In genomic region chr2:66581461-66582363, GRCh38 we compare ENCODE assay signal across 10 cellular contexts.
DNase-seq lines count a peak whose midpoint lies in the region; ATAC-seq and TF ChIP-seq lines count a peak whose summit lies in the region.
"Had no signal": no experiment of that assay in that cellular context is flagged by ENCODE, and none has a peak within 500 bp of the region (broad histone marks: within the 10 kb centered on the region; RNA-seq: fewer than 3 reads in every experiment).

No MANE protein-coding gene starts in this region.

- H3K4me2 ChIP-seq in mammary epithelial cell (ENCODE audit: insufficient read depth, low read depth, low read length), result no peak overlapping the region
- H3K4me2 ChIP-seq in fibroblast of lung (ENCODE audit: extremely low read depth, insufficient read depth, low read length), result peak overlapping the region; percentile 99
- H3K4me2 ChIP-seq: A549 had no signal

- DNase-seq in breast epithelium (ENCODE audit: low spot score in 2 of 2) (no peak), mammary epithelial cell (no peak), fibroblast of lung (ENCODE audit: low read depth in 2 of 2) (peak; percentile 43 to 70), nephron progenitor cell (peak; percentile 66), vagina (ENCODE audit: extremely low spot score in 2 of 2) (no peak), HK-2 (ENCODE audit: unreplicated experiment) (no peak), NCI-H1694 (lab: John Stamatoyannopoulos, UW) (no peak)
- DNase-seq: GOT3 had no signal

- H3K79me2 ChIP-seq in mammary epithelial cell (ENCODE audit: insufficient read depth, low read length), result no peaks in the 10 kb centered on the region
- peaks cover 21% of the 10 kb centered on the region for H3K79me2 ChIP-seq in fibroblast of lung (ENCODE audit: control insufficient read depth, insufficient read depth, low read length)

- in situ Hi-C loops in mammary epithelial cell (cut with MboI; ENCODE audit: low sequenced_read_pairs in 2 of 2), result loop anchor here in 1 of 2 donors (10.0 to 25.0 kb wide), 2 partner anchors 147 to 731 kb away; partner anchors contain the start of gene MEIS1

- H2AFZ ChIP-seq in mammary epithelial cell (ENCODE audit: low read depth, low read length), result no peak overlapping the region
- H2AFZ ChIP-seq in fibroblast of lung (ENCODE audit: low read length), result peak overlapping the region; percentile 3

- TF ChIP-seq CTCF in breast epithelium (IDR thresholded peaks at IDR 0.05) (no peak), mammary epithelial cell (conservative IDR thresholded peaks at IDR 0.05 in 1 of 2, IDR thresholded peaks at IDR 0.05 in 1 of 2; ENCODE audit: extremely low read depth in 1 of 2, insufficient read depth in 1 of 2, low read depth in 1 of 2, low read length in 2 of 2) (no peak), fibroblast of lung (conservative IDR thresholded peaks at IDR 0.05 in 1 of 2, IDR thresholded peaks at IDR 0.05 in 1 of 2; ENCODE audit: low read depth in 1 of 2, low read length in 2 of 2) (no peak), nephron progenitor cell (IDR thresholded peaks at IDR 0.05) (no peak), vagina (IDR thresholded peaks at IDR 0.05) (no peak)

- dilution Hi-C loops in mammary epithelial cell (cut with HindIII; ENCODE audit: low sequenced_read_pairs), result no loop called here

- no peaks in the 10 kb centered on the region for H4K20me1 ChIP-seq in mammary epithelial cell (ENCODE audit: insufficient read depth, low read length)
- H4K20me1 ChIP-seq in fibroblast of lung (ENCODE audit: control insufficient read depth, extremely low read depth, insufficient read depth, low read length), result no peaks in the 10 kb centered on the region

- no peak overlapping the region for H3K4me3 Mint-ChIP-seq in nephron progenitor cell

- H3K9ac ChIP-seq in mammary epithelial cell (ENCODE audit: insufficient read depth, low read length) (no peak overlapping the region), fibroblast of lung (ENCODE audit: insufficient read depth, low read length) (peak overlapping the region; percentile 73)

- peak overlapping the region; percentile 97 for H3K27ac Mint-ChIP-seq in nephron progenitor cell

- intact Hi-C loops in breast epithelium (cut with DNase I; ENCODE audit: low total_unique reads) (no loop called here), mammary epithelial cell (cut with micrococcal nuclease) (no loop called here), vagina (cut with DNase I) (loop anchor here (10.0 kb wide), 1 partner anchor 277 kb away; no protein-coding TSS in a partner anchor)

- BruUV-seq in mammary epithelial cell (replicated peaks; lab: Mats Ljungman, UMichigan), result no TSS peak

- H3K27me3 Mint-ChIP-seq in nephron progenitor cell (ENCODE audit: low read depth, poor library complexity), result peaks cover 4% of the 10 kb centered on the region

- peaks cover 0 to 69% of the 10 kb centered on the region in 2 donors for H3K27me3 ChIP-seq in breast epithelium
- H3K27me3 ChIP-seq in mammary epithelial cell (ENCODE audit: insufficient read depth, low read length), result peaks cover 65% of the 10 kb centered on the region
- no peaks in the 10 kb centered on the region for H3K27me3 ChIP-seq in fibroblast of lung (ENCODE audit: control insufficient read depth, insufficient read depth, low read length)
- no peaks in the 10 kb centered on the region for H3K27me3 ChIP-seq in vagina

- H3K36me3 ChIP-seq in breast epithelium, result no peaks in the 10 kb centered on the region
- no peaks in the 10 kb centered on the region for H3K36me3 ChIP-seq in mammary epithelial cell (ENCODE audit: insufficient read depth, low read length)
- H3K36me3 ChIP-seq in fibroblast of lung (ENCODE audit: control insufficient read depth, insufficient read depth, low read length), result no peaks in the 10 kb centered on the region
- H3K36me3 ChIP-seq in vagina, result no peaks in the 10 kb centered on the region

- H3K9me3 Mint-ChIP-seq in nephron progenitor cell, result no peaks in the 10 kb centered on the region

- H3K9me3 ChIP-seq in breast epithelium (no peaks in the 10 kb centered on the region), mammary epithelial cell (replicated peaks; ENCODE audit: insufficient read depth, low read length) (no peaks in the 10 kb centered on the region), fibroblast of lung (ENCODE audit: control insufficient read depth, insufficient read depth, low read depth, low read length) (no peaks in the 10 kb centered on the region), vagina (no peaks in the 10 kb centered on the region)
- H3K9me3 ChIP-seq: A549 had no signal

- CTCF ChIA-PET in mammary epithelial cell (lab: Charles Lee; ENCODE audit: low non-redundant PET), result no interaction called here

- H3K36me3 Mint-ChIP-seq in nephron progenitor cell (ENCODE audit: low read depth), result no peaks in the 10 kb centered on the region

- TF ChIP-seq POLR2A in breast epithelium (IDR thresholded peaks at IDR 0.05) (no peak), vagina (IDR thresholded peaks at IDR 0.05) (peak in 1 of 2 donors; percentile 24)

- no peak for ATAC-seq in HG03097 (IDR thresholded peaks at IDR 0.05; ENCODE audit: low FRiP score, unreplicated experiment)
- ATAC-seq: A549 had no signal

- H3K4me3 ChIP-seq in breast epithelium, result peak overlapping the region; percentile 41 to 47 (median 42)
- no peak overlapping the region for H3K4me3 ChIP-seq in mammary epithelial cell (replicated peaks in 1 of 3; ENCODE audit: insufficient read depth in 1 of 3, low read depth in 2 of 3, low read length in 3 of 3)
- H3K4me3 ChIP-seq in fibroblast of lung (replicated peaks in 1 of 4; ENCODE audit: control extremely low read depth in 1 of 4, insufficient read depth in 1 of 4, low read depth in 3 of 4, low read length in 4 of 4), result peak overlapping the region; percentile 43 to 65 (median 62)
- peak overlapping the region; percentile 45 to 54 for H3K4me3 ChIP-seq in vagina
- H3K4me3 ChIP-seq: A549 had no signal

- WGBS in mammary epithelial cell (ENCODE audit: low coverage, missing lambda C conversion rate), result 18% methylated on average over 30 of the region's 70 CpGs

- H3K4me1 ChIP-seq in breast epithelium (no peaks in the 10 kb centered on the region), mammary epithelial cell (ENCODE audit: insufficient read depth, low read length) (peaks cover 9% of the 10 kb centered on the region), fibroblast of lung (ENCODE audit: control insufficient read depth, extremely low read depth, insufficient read depth, low read length) (peaks cover 11% of the 10 kb centered on the region), vagina (peaks cover 6% of the 10 kb centered on the region)

- H3K27ac ChIP-seq in breast epithelium (peak overlapping the region; percentile 78 to 83), mammary epithelial cell (ENCODE audit: insufficient read depth, low read depth, low read length) (no peak overlapping the region), fibroblast of lung (ENCODE audit: insufficient read depth, low read length) (peak overlapping the region; percentile 82), vagina (peak overlapping the region; percentile 95)
- H3K27ac ChIP-seq: A549 had no signal

- H3K4me1 Mint-ChIP-seq in nephron progenitor cell, result peaks cover 44% of the 10 kb centered on the region

Comparison
In these comparisons a context has a peak if more than half of its experiments do, and no peak if none do; other contexts are left out.
1. H3K4me3 ChIP-seq: peak in breast epithelium (3 of 3), fibroblast of lung (4 of 4) and vagina (2 of 2); none in mammary epithelial cell (0 of 3).
2. DNase-seq: peak in fibroblast of lung (2 of 2) and nephron progenitor cell (single experiment); none in breast epithelium (0 of 2), mammary epithelial cell (single experiment), vagina (0 of 2), HK-2 (single experiment) and NCI-H1694 (single experiment).